In genomic region chr10:118498623-118499022, GRCh38 we compare ENCODE assay signal across 33 cellular contexts.
"Had no signal": no experiment of that assay in that cellular context is flagged by ENCODE, and none has a peak within 500 bp of the region (broad histone marks: within the 10 kb centered on the region; RNA-seq: fewer than 3 reads in every experiment).

No MANE protein-coding gene starts in this region.

- H3K27me3 ChIP-seq: MG63 had no signal

- H3K9me3 ChIP-seq: MG63 had no signal

- H3K36me3 ChIP-seq: MG63 had no signal

- H3K4me3 ChIP-seq: MG63 had no signal

- DNase-seq: Karpas-422, Kasumi-1, MG63, MM.1S, MV-4-11, NCI-H1048, NCI-H1092, NCI-H1092 treated with DMSO at 0.1 percent for 48 hours, NCI-H1105, NCI-H1105 treated with DMSO at 0.1 percent for 48 hours, NCI-H1417 treated with DMSO at 0.1 percent for 48 hours, NCI-H1436, NCI-H1436 treated with DMSO at 0.1 percent for 48 hours, NCI-H146, NCI-H1694, NCI-H1694 treated with DMSO at 0.1 percent for 48 hours, NCI-H187, NCI-H187 treated with DMSO at 0.1 percent for 48 hours, NCI-H1930, NCI-H2029, NCI-H2029 treated with DMSO at 0.1 percent for 48 hours, NCI-H2081, NCI-H2081 treated with DMSO at 0.1 percent for 48 hours, NCI-H2107, NCI-H2171, NCI-H2171 treated with DMSO at 0.1 percent for 48 hours, NCI-H2227 treated with DMSO at 0.1 percent for 48 hours, NCI-H226, NCI-H345, NCI-H446, NCI-H446 treated with DMSO at 0.1 percent for 48 hours, NCI-H510A, NCI-H510A treated with DMSO at 0.1 percent for 48 hours had no signal
